Comparison of ENCODE assay signal across 8 cellular contexts in the genomic region with DNA sequence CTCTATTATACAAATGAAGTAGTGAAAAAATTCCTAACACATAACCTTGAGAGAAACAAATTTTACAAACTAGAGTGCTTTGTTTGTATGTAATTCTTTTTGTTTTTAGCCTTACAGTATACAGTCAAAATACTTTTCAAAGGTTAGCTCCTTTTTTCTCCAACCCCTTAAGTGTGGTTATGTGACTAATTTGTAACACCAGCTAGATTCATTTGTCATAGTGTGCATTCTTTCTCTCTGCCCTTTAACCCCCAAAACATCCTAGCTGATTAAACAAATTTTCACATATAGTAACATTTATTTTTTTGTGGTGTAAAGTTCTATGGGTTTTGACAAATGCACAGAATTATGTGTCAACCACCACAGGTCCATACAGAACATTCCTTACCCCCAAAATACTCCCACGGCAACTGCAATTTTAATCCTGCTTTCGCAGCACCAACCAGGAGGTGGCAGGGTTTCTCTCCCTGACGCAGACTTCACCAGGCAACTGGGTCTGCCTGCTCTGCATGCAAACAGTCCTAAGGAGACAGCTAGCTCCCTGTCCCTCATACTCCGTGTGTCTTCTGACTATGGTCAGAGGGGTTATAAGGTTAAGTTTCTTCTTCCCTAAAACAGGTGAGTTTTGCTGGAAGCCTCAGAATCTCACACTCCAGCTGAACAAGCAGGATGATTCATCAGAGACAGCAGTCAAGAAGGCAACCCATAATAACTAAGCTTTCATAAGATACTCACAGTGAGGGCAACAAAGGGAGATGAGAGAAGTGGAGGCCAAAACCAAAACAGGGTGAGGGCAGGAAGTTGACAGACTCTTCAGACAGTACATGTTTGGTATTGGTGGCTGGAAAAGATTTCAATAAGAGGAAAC. TPM values are rescaled to one million over a fixed set of nuclear protein-coding genes. Genes with fewer than 3 reads are reported as not detected.
DNase-seq lines count a peak whose midpoint lies in the region; ATAC-seq and TF ChIP-seq lines count a peak whose summit lies in the region.

No MANE protein-coding gene starts in this region.

- H3K27me3 Mint-ChIP-seq in activated naive CD8-positive, alpha-beta T cell treated with anti-CD3 and anti-CD28 coated beads, Interleukin-2, amount 50 U/mL, for 24 hours, result no peaks in the 10 kb centered on the region

- no peak overlapping the region for H3K27ac ChIP-seq in sigmoid colon

- H3K36me3 ChIP-seq in BE2C, result no peaks in the 10 kb centered on the region
- H3K36me3 ChIP-seq in sigmoid colon, result no peaks in the 10 kb centered on the region

- no peak overlapping the region for H3K4me3 Mint-ChIP-seq in activated naive CD8-positive, alpha-beta T cell treated with anti-CD3 and anti-CD28 coated beads, Interleukin-2, amount 50 U/mL, for 24 hours

- ATAC-seq in GM18868 (IDR thresholded peaks at IDR 0.05; ENCODE audit: unreplicated experiment) (peak; percentile 81), left ventricle myocardium superior (peak; percentile 77), GM18861 (IDR thresholded peaks at IDR 0.05; ENCODE audit: unreplicated experiment) (no peak), GM21529 (IDR thresholded peaks at IDR 0.05; ENCODE audit: unreplicated experiment) (no peak)
- ATAC-seq in activated naive CD8-positive, alpha-beta T cell treated with anti-CD3 and anti-CD28 coated beads, Interleukin-2, amount 50 U/mL, for 24 hours, result peak; percentile 81

- H3K4me1 Mint-ChIP-seq in activated naive CD8-positive, alpha-beta T cell treated with anti-CD3 and anti-CD28 coated beads, Interleukin-2, amount 50 U/mL, for 24 hours, result peaks cover 21% of the 10 kb centered on the region

- H3K4me3 ChIP-seq in BE2C (ENCODE audit: low read depth, low read length) (no peak overlapping the region), sigmoid colon (no peak overlapping the region)

- peak overlapping the region; percentile 28 for H3K27ac Mint-ChIP-seq in activated naive CD8-positive, alpha-beta T cell treated with anti-CD3 and anti-CD28 coated beads, Interleukin-2, amount 50 U/mL, for 24 hours

- no peaks in the 10 kb centered on the region for H3K36me3 Mint-ChIP-seq in activated naive CD8-positive, alpha-beta T cell treated with anti-CD3 and anti-CD28 coated beads, Interleukin-2, amount 50 U/mL, for 24 hours (ENCODE audit: low read depth)

- H3K9me3 Mint-ChIP-seq in activated naive CD8-positive, alpha-beta T cell treated with anti-CD3 and anti-CD28 coated beads, Interleukin-2, amount 50 U/mL, for 24 hours, result no peaks in the 10 kb centered on the region

- TF ChIP-seq CTCF in BE2C (IDR thresholded peaks at IDR 0.05; ENCODE audit: low read depth, low read length) (peak; percentile 88), sigmoid colon (IDR thresholded peaks at IDR 0.05) (peak in 3 of 4 experiments; percentile 12 to 29 (median 26))

- WGBS in sigmoid colon, 2 donors, result 7 to 21% methylated on average over 4 of the region's 4 CpGs

- H3K27me3 ChIP-seq in BE2C (no peaks in the 10 kb centered on the region), sigmoid colon (no peaks in the 10 kb centered on the region)

- intact Hi-C loops in left ventricle myocardium superior (cut with micrococcal nuclease), result no loop called here
- intact Hi-C loops in sigmoid colon (cut with DNase I), result loop anchor here (5.0 kb wide), 1 partner anchor 161 kb away; no protein-coding TSS in a partner anchor

- DNase-seq in BE2C (peak; percentile 72), NCI-H510A (lab: John Stamatoyannopoulos, UW) (peak; percentile 37), left ventricle myocardium superior (peak; percentile 34), sigmoid colon (no peak)
- peak; percentile 32 for DNase-seq in activated naive CD8-positive, alpha-beta T cell treated with anti-CD3 and anti-CD28 coated beads, Interleukin-2, amount 50 U/mL, for 24 hours

- H3K4me1 ChIP-seq in BE2C, result no peaks in the 10 kb centered on the region
- peaks cover 0 to 6% (median 0%) of the 10 kb centered on the region in 4 donors for H3K4me1 ChIP-seq in sigmoid colon

- TF ChIP-seq POLR2A in sigmoid colon (IDR thresholded peaks at IDR 0.05), result no peak

- H3K9me3 ChIP-seq in BE2C, result no peaks in the 10 kb centered on the region
- no peaks in the 10 kb centered on the region for H3K9me3 ChIP-seq in sigmoid colon

- TF ChIP-seq EP300 in sigmoid colon (IDR thresholded peaks at IDR 0.05), result no peak

RNA-seq across cellular contexts. Expression of a gene that starts 44.5 kb away (rescaled TPM):
- not detected for polyA plus RNA-seq in BE2C (2012; ENCODE audit: insufficient read depth, insufficient read length, low read depth)
- total RNA-seq in left ventricle myocardium superior, result not detected
- not detected for total RNA-seq in sigmoid colon
- polyA plus RNA-seq in sigmoid colon, result under 1 TPM in 2 of 3 donors, not detected in 1; 0.03 to 0.60 TPM

Comparison
In these comparisons a context has a peak if more than half of its experiments do, and no peak if none do; other contexts are left out.
1. ATAC-seq: peak in GM18868 (single experiment), activated naive CD8-positive, alpha-beta T cell treated with anti-CD3 and anti-CD28 coated beads, Interleukin-2, amount 50 U/mL, for 24 hours (single experiment) and left ventricle myocardium superior (single experiment); none in GM18861 (single experiment) and GM21529 (single experiment).